ENCODE assay signal across 25 cellular contexts in genomic region chr3:39568508-39568907, GRCh38.
"Had no signal": no experiment of that assay in that cellular context is flagged by ENCODE, and none has a peak within 500 bp of the region (broad histone marks: within the 10 kb centered on the region; RNA-seq: fewer than 3 reads in every experiment).

No MANE protein-coding gene starts in this region.

- H3K4me1 ChIP-seq: lower lobe of right lung, prostate gland, stomach, testis, thyroid gland, transverse colon, upper lobe of left lung, vagina had no signal

- H2AFZ ChIP-seq: neural progenitor cell had no signal

- H3K4me1 Mint-ChIP-seq: naive B cell; natural killer cell; nephron progenitor cell; neural progenitor cell; stimulated activated effector memory CD8-positive, alpha-beta T cell treated with anti-CD3 and anti-CD28 coated beads, Interleukin-12 subunit alpha, Interleukin-12 subunit beta, amount 100 ng/mL, for 72 hours had no signal

- H3K4me2 ChIP-seq: neural progenitor cell had no signal

- H3K9ac ChIP-seq: neural progenitor cell had no signal

- H3K9me3 Mint-ChIP-seq: nephron progenitor cell; neural progenitor cell; stimulated activated effector memory CD8-positive, alpha-beta T cell treated with anti-CD3 and anti-CD28 coated beads, Interleukin-12 subunit alpha, Interleukin-12 subunit beta, amount 100 ng/mL, for 72 hours had no signal

- H3K4me3 ChIP-seq: lower lobe of right lung, neural progenitor cell, prostate gland, skin epidermis, stomach, testis, thyroid gland, transverse colon, upper lobe of left lung, vagina had no signal

- H3K27ac ChIP-seq: lower lobe of right lung, neural progenitor cell, neutrophil, prostate gland, skin epidermis, stomach, testis, thyroid gland, transverse colon, upper lobe of left lung, vagina had no signal

- H3K27me3 ChIP-seq: neural progenitor cell, neutrophil, stomach, testis, thyroid gland, transverse colon, upper lobe of left lung, vagina had no signal

- H3K9me3 ChIP-seq: lower lobe of right lung, neutrophil, prostate gland, stomach, testis, thyroid gland, transverse colon, upper lobe of left lung, vagina had no signal

- ATAC-seq: left lobe of liver; natural killer cell; sciatic nerve; stimulated activated effector memory CD8-positive, alpha-beta T cell treated with anti-CD3 and anti-CD28 coated beads, Interleukin-12 subunit alpha, Interleukin-12 subunit beta, amount 100 ng/mL, for 72 hours had no signal

- H3K36me3 ChIP-seq: lower lobe of right lung, neural progenitor cell, neutrophil, prostate gland, stomach, thyroid gland, transverse colon, upper lobe of left lung, vagina had no signal

- DNase-seq: hippocampal formation; kidney glomerular epithelial cell; lower lobe of right lung; mammary epithelial cell; mesenchymal stem cell; naive B cell; natural killer cell; nephron progenitor cell; occipital lobe; retina; stimulated activated CD4-positive, alpha-beta T cell treated with anti-CD3 and anti-CD28 coated beads, Interleukin-4, amount 100 ng/mL, for 24 hours; stimulated activated naive CD4-positive, alpha-beta T cell; thyroid gland; transverse colon; upper lobe of left lung had no signal

- H3K4me3 Mint-ChIP-seq: naive B cell; natural killer cell; nephron progenitor cell; neural progenitor cell; stimulated activated effector memory CD8-positive, alpha-beta T cell treated with anti-CD3 and anti-CD28 coated beads, Interleukin-12 subunit alpha, Interleukin-12 subunit beta, amount 100 ng/mL, for 72 hours had no signal

- H3K27ac Mint-ChIP-seq: naive B cell; natural killer cell; nephron progenitor cell; neural progenitor cell; stimulated activated effector memory CD8-positive, alpha-beta T cell treated with anti-CD3 and anti-CD28 coated beads, Interleukin-12 subunit alpha, Interleukin-12 subunit beta, amount 100 ng/mL, for 72 hours had no signal
